In the genomic region with DNA sequence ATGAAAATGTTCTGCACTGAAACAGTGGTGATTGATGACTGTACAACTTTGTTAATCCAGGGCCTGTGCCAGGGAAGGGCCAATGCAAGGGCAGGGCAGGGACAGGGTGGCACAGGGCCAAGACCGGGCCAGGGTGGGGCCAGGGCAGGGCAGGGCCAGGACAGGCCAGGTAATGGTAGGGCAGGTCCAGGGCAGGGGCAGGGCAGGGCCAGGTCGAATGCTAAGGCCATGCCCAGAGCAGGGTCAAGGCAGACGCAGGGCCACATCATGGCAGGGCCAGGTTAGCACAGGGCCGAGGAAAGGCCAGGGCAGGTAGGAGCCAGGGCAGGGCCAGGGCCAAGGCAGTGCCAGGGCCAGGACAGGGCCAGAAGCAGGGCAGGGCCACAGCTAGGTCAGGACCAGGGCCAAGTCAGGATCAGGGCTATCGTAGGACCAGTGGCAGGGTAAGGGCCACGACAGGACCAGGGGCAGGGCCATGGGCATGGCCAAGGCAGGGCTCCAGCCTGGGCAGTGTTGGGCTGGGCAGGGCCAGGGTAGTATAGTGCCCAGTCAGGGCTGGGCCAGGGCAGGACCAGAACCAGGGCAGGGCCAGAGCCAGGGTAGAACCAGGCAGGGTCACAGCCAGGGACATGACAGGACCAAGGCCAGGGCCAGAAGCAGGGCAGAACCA, we compare ENCODE assay signal across 1 cellular context. TPM values are rescaled to one million over a fixed set of nuclear protein-coding genes. Genes with fewer than 3 reads are reported as not detected.
"Had no signal": no experiment of that assay in that cellular context is flagged by ENCODE, and none has a peak within 500 bp of the region (broad histone marks: within the 10 kb centered on the region; RNA-seq: fewer than 3 reads in every experiment).

No MANE protein-coding gene starts in this region.

RNA-seq across cellular contexts. Expression of gene ZNF519, which starts 38.3 kb away (rescaled TPM):
- total RNA-seq: ascending aorta had no signal
